In genomic region chrX:154015581-154016264, GRCh38 we compare ENCODE assay signal across 20 cellular contexts. TPM values are rescaled to one million over a fixed set of nuclear protein-coding genes. Genes with fewer than 3 reads are reported as not detected.
DNase-seq lines count a peak whose midpoint lies in the region; ATAC-seq and TF ChIP-seq lines count a peak whose summit lies in the region.
"Had no signal": no experiment of that assay in that cellular context is flagged by ENCODE, and none has a peak within 500 bp of the region (broad histone marks: within the 10 kb centered on the region; RNA-seq: fewer than 3 reads in every experiment).

No MANE protein-coding gene starts in this region.

- H3K9me3 ChIP-seq in BLaER1 (no peaks in the 10 kb centered on the region), endodermal cell (ENCODE audit: control insufficient read depth, low read length) (no peaks in the 10 kb centered on the region), A673 (ENCODE audit: low read depth, low read length, poor library complexity, severe bottlenecking) (no peaks in the 10 kb centered on the region)
- no peaks in the 10 kb centered on the region for H3K9me3 ChIP-seq in CD8-positive, alpha-beta T cell (ENCODE audit: low read length)
- H3K9me3 ChIP-seq: pancreas, tibial artery had no signal

- POLR2A ChIA-PET in CD8-positive, alpha-beta T cell (lab: Charles Lee): no interaction called here
- POLR2A ChIA-PET in WTC11 (lab: Charles Lee) (no interaction called here), A673 (lab: Charles Lee; ENCODE audit: low non-redundant PET) (no interaction called here)

- WGBS in endodermal cell (ENCODE audit: insufficient coverage in 1 of 2, insufficient read length in 1 of 2), 2 experiments: 85 to 89% methylated on average over 3 to 16 of the region's 16 CpGs

- peak overlapping the region; percentile 49 for H3K27ac Mint-ChIP-seq in CD8-positive, alpha-beta T cell
- H3K27ac Mint-ChIP-seq in WTC11 (peak overlapping the region; percentile 88), endodermal cell (peak overlapping the region; percentile 52)

- DNase-seq in CD8-positive, alpha-beta T cell: no peak
- DNase-seq in WTC11 (ENCODE audit: low spot score) (no peak), endodermal cell (no peak), A673 (ENCODE audit: low spot score) (no peak), DMS79 treated with DMSO at 0.1 percent for 48 hours (lab: John Stamatoyannopoulos, UW) (no peak), NOMO-1 treated with dmso at 0.1 percent for 144 hours (lab: John Stamatoyannopoulos, UW; ENCODE audit: unreplicated experiment) (no peak)
- DNase-seq: AML-193; amygdala; left colon; NCI-H1105; NCI-H774; stimulated activated CD4-positive, alpha-beta T cell treated with anti-CD3 and anti-CD28 coated beads, Interleukin-4, amount 100 ng/mL, for 1 hour; tibial artery; WERI-Rb-1 had no signal

- H3K4me3 ChIP-seq in BLaER1: no peak overlapping the region; the same call in 1 of the 2 replicates
- H3K4me3 ChIP-seq in CD8-positive, alpha-beta T cell (ENCODE audit: low read depth, low read length): no peak overlapping the region
- no peak overlapping the region for H3K4me3 ChIP-seq in endodermal cell (ENCODE audit: low read length)
- no peak overlapping the region for H3K4me3 ChIP-seq in A673 (ENCODE audit: low read depth, low read length, poor library complexity, severe bottlenecking)
- H3K4me3 ChIP-seq: K562, pancreas, tibial artery had no signal

- H3K27me3 Mint-ChIP-seq in CD8-positive, alpha-beta T cell (ENCODE audit: low read depth): no peaks in the 10 kb centered on the region
- H3K27me3 Mint-ChIP-seq in WTC11 (ENCODE audit: low read depth) (no peaks in the 10 kb centered on the region), endodermal cell (ENCODE audit: insufficient read depth) (peaks cover 3% of the 10 kb centered on the region)

- H3K36me3 Mint-ChIP-seq in CD8-positive, alpha-beta T cell: peaks cover 31% of the 10 kb centered on the region
- H3K36me3 Mint-ChIP-seq in WTC11 (peaks cover 5% of the 10 kb centered on the region), endodermal cell (ENCODE audit: low read depth) (peaks cover 21% of the 10 kb centered on the region)

- peak overlapping the region; percentile 85 for H3K4me2 ChIP-seq in BLaER1

- no peak for ATAC-seq in CD8-positive, alpha-beta T cell
- peak; percentile 17; the same call in 1 of the 2 replicates for ATAC-seq in WTC11
- ATAC-seq in GM19395 (IDR thresholded peaks at IDR 0.05; ENCODE audit: unreplicated experiment): no peak
- ATAC-seq: HCT116, K562, left colon, pancreas, SK-N-SH treated with all-trans-retinoic acid at 6 μM for 48 hours had no signal

- peaks cover 69% of the 10 kb centered on the region for H3K27me3 ChIP-seq in BLaER1
- no peaks in the 10 kb centered on the region for H3K27me3 ChIP-seq in CD8-positive, alpha-beta T cell (ENCODE audit: insufficient read depth, low read length)
- no peaks in the 10 kb centered on the region for H3K27me3 ChIP-seq in endodermal cell (ENCODE audit: control insufficient read depth, insufficient read depth, low read length, poor library complexity, severe bottlenecking)
- no peaks in the 10 kb centered on the region for H3K27me3 ChIP-seq in A673 (replicated peaks; ENCODE audit: insufficient read depth, low read depth, low read length, poor library complexity)
- H3K27me3 ChIP-seq: tibial artery had no signal

- no peak for TF ChIP-seq CTCF in CD8-positive, alpha-beta T cell (IDR thresholded peaks at IDR 0.05)
- no peak for TF ChIP-seq CTCF in WTC11 (IDR thresholded peaks at IDR 0.05)
- TF ChIP-seq CTCF in endodermal cell (conservative IDR thresholded peaks at IDR 0.05): no peak
- TF ChIP-seq CTCF in A673 (conservative IDR thresholded peaks at IDR 0.05; ENCODE audit: low read depth, low read length): no peak

- peaks cover 86% of the 10 kb centered on the region for H4K20me1 ChIP-seq in BLaER1

- peak overlapping the region; percentile 19; the same call in 1 of the 2 replicates for H3K27ac ChIP-seq in BLaER1
- no peak overlapping the region for H3K27ac ChIP-seq in CD8-positive, alpha-beta T cell (ENCODE audit: low read depth, low read length)
- no peak overlapping the region for H3K27ac ChIP-seq in endodermal cell (ENCODE audit: low read depth, low read length)
- H3K27ac ChIP-seq in A673 (ENCODE audit: low read depth, low read length, poor library complexity, severe bottlenecking): no peak overlapping the region
- H3K27ac ChIP-seq: pancreas, tibial artery, WERI-Rb-1 had no signal

- intact Hi-C loops in CD8-positive, alpha-beta T cell (cut with DNase I, micrococcal nuclease): no loop called here
- intact Hi-C loops in A673 (cut with micrococcal nuclease; ENCODE audit: unreplicated experiment): no loop called here

- CTCF ChIA-PET in CD8-positive, alpha-beta T cell (lab: Charles Lee): no interaction called here
- CTCF ChIA-PET in WTC11 (lab: Charles Lee): no interaction called here
- CTCF ChIA-PET in A673 (lab: Charles Lee): interaction anchor here (0.7 kb wide), 1 partner anchor 31 kb away, joined by 3 read pairs; no protein-coding TSS in a partner anchor

- H3K4me3 Mint-ChIP-seq in CD8-positive, alpha-beta T cell: no peak overlapping the region
- no peak overlapping the region for H3K4me3 Mint-ChIP-seq in WTC11
- H3K4me3 Mint-ChIP-seq in endodermal cell: no peak overlapping the region

- H3K9me3 Mint-ChIP-seq in CD8-positive, alpha-beta T cell: no peaks in the 10 kb centered on the region
- no peaks in the 10 kb centered on the region for H3K9me3 Mint-ChIP-seq in WTC11
- H3K9me3 Mint-ChIP-seq in endodermal cell: peaks cover 63% of the 10 kb centered on the region

- peak overlapping the region; percentile 53 for H3K9ac ChIP-seq in BLaER1
- no peak overlapping the region for H3K9ac ChIP-seq in endodermal cell (ENCODE audit: extremely low read depth, low read length, poor library complexity, severe bottlenecking)

- no TSS peak for BruUV-seq in A673 (replicated peaks; lab: Mats Ljungman, UMichigan)

- H3K4me1 Mint-ChIP-seq in CD8-positive, alpha-beta T cell (ENCODE audit: low read depth): peaks cover 26% of the 10 kb centered on the region
- H3K4me1 Mint-ChIP-seq in WTC11 (peaks cover 17% of the 10 kb centered on the region), endodermal cell (peaks cover 8% of the 10 kb centered on the region)

- H3K36me3 ChIP-seq in BLaER1 (peaks cover 72% of the 10 kb centered on the region), endodermal cell (ENCODE audit: control insufficient read depth, insufficient read depth, low read length) (no peaks in the 10 kb centered on the region), A673 (ENCODE audit: insufficient read depth, low read length, poor library complexity, severe bottlenecking) (peaks cover 29% of the 10 kb centered on the region)
- no peaks in the 10 kb centered on the region for H3K36me3 ChIP-seq in CD8-positive, alpha-beta T cell (ENCODE audit: insufficient read depth, low read length)
- H3K36me3 ChIP-seq: pancreas had no signal

- H3K4me1 ChIP-seq in BLaER1 (peaks cover 77% of the 10 kb centered on the region), endodermal cell (ENCODE audit: control insufficient read depth, insufficient read depth, low read length) (no peaks in the 10 kb centered on the region), A673 (ENCODE audit: insufficient read depth, low read length, poor library complexity, severe bottlenecking) (no peaks in the 10 kb centered on the region)
- H3K4me1 ChIP-seq in CD8-positive, alpha-beta T cell (ENCODE audit: insufficient read depth, low read length): peaks cover 20% of the 10 kb centered on the region

TF ChIP-seq in WTC11, 78 proteins besides CTCF, POLR2A, EP300 and RAD21 (continues in another document):
- TF ChIP-seq MXD4 (CRISPR knock-in tag; IDR thresholded peaks at IDR 0.05; ENCODE audit: borderline replicate concordance): no peak
- TF ChIP-seq, protein P1, sequence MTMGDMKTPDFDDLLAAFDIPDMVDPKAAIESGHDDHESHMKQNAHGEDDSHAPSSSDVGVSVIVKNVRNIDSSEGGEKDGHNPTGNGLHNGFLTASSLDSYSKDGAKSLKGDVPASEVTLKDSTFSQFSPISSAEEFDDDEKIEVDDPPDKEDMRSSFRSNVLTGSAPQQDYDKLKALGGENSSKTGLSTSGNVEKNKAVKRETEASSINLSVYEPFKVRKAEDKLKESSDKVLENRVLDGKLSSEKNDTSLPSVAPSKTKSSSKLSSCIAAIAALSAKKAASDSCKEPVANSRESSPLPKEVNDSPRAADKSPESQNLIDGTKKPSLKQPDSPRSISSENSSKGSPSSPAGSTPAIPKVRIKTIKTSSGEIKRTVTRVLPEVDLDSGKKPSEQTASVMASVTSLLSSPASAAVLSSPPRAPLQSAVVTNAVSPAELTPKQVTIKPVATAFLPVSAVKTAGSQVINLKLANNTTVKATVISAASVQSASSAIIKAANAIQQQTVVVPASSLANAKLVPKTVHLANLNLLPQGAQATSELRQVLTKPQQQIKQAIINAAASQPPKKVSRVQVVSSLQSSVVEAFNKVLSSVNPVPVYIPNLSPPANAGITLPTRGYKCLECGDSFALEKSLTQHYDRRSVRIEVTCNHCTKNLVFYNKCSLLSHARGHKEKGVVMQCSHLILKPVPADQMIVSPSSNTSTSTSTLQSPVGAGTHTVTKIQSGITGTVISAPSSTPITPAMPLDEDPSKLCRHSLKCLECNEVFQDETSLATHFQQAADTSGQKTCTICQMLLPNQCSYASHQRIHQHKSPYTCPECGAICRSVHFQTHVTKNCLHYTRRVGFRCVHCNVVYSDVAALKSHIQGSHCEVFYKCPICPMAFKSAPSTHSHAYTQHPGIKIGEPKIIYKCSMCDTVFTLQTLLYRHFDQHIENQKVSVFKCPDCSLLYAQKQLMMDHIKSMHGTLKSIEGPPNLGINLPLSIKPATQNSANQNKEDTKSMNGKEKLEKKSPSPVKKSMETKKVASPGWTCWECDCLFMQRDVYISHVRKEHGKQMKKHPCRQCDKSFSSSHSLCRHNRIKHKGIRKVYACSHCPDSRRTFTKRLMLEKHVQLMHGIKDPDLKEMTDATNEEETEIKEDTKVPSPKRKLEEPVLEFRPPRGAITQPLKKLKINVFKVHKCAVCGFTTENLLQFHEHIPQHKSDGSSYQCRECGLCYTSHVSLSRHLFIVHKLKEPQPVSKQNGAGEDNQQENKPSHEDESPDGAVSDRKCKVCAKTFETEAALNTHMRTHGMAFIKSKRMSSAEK (CRISPR knock-in tag; IDR thresholded peaks at IDR 0.05; ENCODE audit: borderline replicate concordance): no peak

RNA-seq across cellular contexts. Expression of gene IRAK1, which starts 4.0 kb away (rescaled TPM):
- 10 to 100 TPM; 84.8 to 92.5 TPM for total RNA-seq in CD8-positive, alpha-beta T cell
- total RNA-seq in WTC11 (2021) (32.1 to 48.0 TPM (median 45.2 TPM) in 3 replicates), endodermal cell (10 to 100 TPM; 61.1 to 73.9 TPM), A673 (2021) (118 and 147 TPM in 2 replicates)
- polyA plus RNA-seq in endodermal cell (2013, experiment 1 of 2): 41.3 TPM
- 36.5 TPM for polyA plus RNA-seq in endodermal cell (2013, experiment 2 of 2)

RNA-seq across cellular contexts. Expression of gene TMEM187, which starts 43.2 kb away (rescaled TPM):
- total RNA-seq in CD8-positive, alpha-beta T cell: 1 to 10 TPM; 1.6 to 3.2 TPM
- total RNA-seq in WTC11 (2021) (8.4 to 12.3 TPM (median 10.1 TPM) in 3 replicates), endodermal cell (1 to 10 TPM; 4.8 to 8.1 TPM), A673 (2021) (2.8 and 6.8 TPM in 2 replicates)
- polyA plus RNA-seq in endodermal cell (2013, experiment 1 of 2): 4.8 TPM
- polyA plus RNA-seq in endodermal cell (2013, experiment 2 of 2): 5.3 TPM

RNA-seq across cellular contexts. Expression of gene HCFC1, which starts 44.1 kb away (rescaled TPM):
- total RNA-seq in CD8-positive, alpha-beta T cell: 10 to 100 TPM; 49.1 to 56.3 TPM
- 121 to 130 TPM (median 125 TPM) in 3 replicates for total RNA-seq in WTC11 (2021)
- total RNA-seq in endodermal cell: 100 to 1,000 TPM in 1 of 2 donors, 10 to 100 TPM in 1; 93.4 to 112 TPM
- 60.4 TPM for polyA plus RNA-seq in endodermal cell (2013, experiment 1 of 2)
- polyA plus RNA-seq in endodermal cell (2013, experiment 2 of 2): 63.4 TPM
- 124 and 137 TPM in 2 replicates for total RNA-seq in A673 (2021)
